In the genomic region with DNA sequence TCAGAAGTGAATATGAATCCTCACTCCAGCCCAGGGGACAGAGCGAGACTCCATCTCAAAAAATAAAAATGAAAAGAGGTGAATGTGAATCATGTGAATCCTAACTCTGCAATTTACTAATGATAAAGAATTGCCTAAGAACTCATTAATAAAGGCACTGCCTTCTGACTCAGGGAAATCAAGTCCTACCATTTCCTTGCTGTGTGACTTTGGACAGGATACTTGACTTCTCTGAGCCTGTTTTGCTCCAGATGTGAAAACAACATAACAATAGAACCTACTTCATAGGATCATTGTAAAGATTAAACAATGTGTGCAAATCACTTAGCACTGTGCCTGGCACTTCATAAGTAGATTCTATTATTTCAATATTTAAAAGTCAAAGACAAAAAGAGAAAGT, we compare ENCODE assay signal across 21 cellular contexts. TPM values are rescaled to one million over a fixed set of nuclear protein-coding genes. Genes with fewer than 3 reads are reported as not detected.
DNase-seq lines count a peak whose midpoint lies in the region; ATAC-seq, FAIRE-seq and TF ChIP-seq lines count a peak whose summit lies in the region.
"Had no signal": no experiment of that assay in that cellular context is flagged by ENCODE, and none has a peak within 500 bp of the region (broad histone marks: within the 10 kb centered on the region; RNA-seq: fewer than 3 reads in every experiment).

No MANE protein-coding gene starts in this region.

- peaks cover 0 to 4% (median 0%) of the 10 kb centered on the region in 5 experiments for H3K9me3 Mint-ChIP-seq in brain
- H3K9me3 Mint-ChIP-seq: CD4-positive, alpha-beta T cell; HFFc6 had no signal

- no peak overlapping the region for H2AK5ac ChIP-seq in neuronal stem cell (ENCODE audit: low read depth, low read length)

- H3K4ac ChIP-seq in neuronal stem cell (ENCODE audit: low read length) = no peak overlapping the region

- H3K27me3 ChIP-seq in HUES48 (ENCODE audit: control insufficient read depth, insufficient read depth, low read length) (no peaks in the 10 kb centered on the region), neuronal stem cell (ENCODE audit: control insufficient read depth in 3 of 3, insufficient read depth in 3 of 3, low read depth in 1 of 3, low read length in 3 of 3) (no peaks in the 10 kb centered on the region), Peyer's patch (no peaks in the 10 kb centered on the region)
- H3K27me3 ChIP-seq: BE2C had no signal

- H4K8ac ChIP-seq in neuronal stem cell (ENCODE audit: low read depth, low read length) = no peak overlapping the region

- H3K36me3 Mint-ChIP-seq in brain = no peaks in the 10 kb centered on the region

- no peak overlapping the region for H4K91ac ChIP-seq in neuronal stem cell (ENCODE audit: low read depth, low read length, poor library complexity)

- H2AFZ ChIP-seq in neuronal stem cell (ENCODE audit: low read length) = peak overlapping the region; percentile 82

- H3K18ac ChIP-seq in neuronal stem cell (ENCODE audit: low read length) = no peak overlapping the region

- TF ChIP-seq RAD21 in A549 (conservative IDR thresholded peaks at IDR 0.05 in 1 of 2, IDR thresholded peaks at IDR 0.05 in 1 of 2) = no peak

- no peak overlapping the region for H3K14ac ChIP-seq in neuronal stem cell (ENCODE audit: low read length)

- no peak overlapping the region for H3K9ac ChIP-seq in HUES48 (ENCODE audit: low read depth, low read length)
- no peak overlapping the region for H3K9ac ChIP-seq in neuronal stem cell (ENCODE audit: low read depth, low read length, poor library complexity)

- no peaks in the 10 kb centered on the region for H3K4me1 ChIP-seq in A549
- H3K4me1 ChIP-seq in HUES48 (ENCODE audit: control insufficient read depth, insufficient read depth, low read length) = peaks cover 17% of the 10 kb centered on the region
- H3K4me1 ChIP-seq in neuronal stem cell (ENCODE audit: control insufficient read depth in 2 of 2, insufficient read depth in 1 of 2, low read depth in 1 of 2, low read length in 2 of 2) = peaks cover 3 to 5% of the 10 kb centered on the region in 2 donors
- H3K4me1 ChIP-seq in Peyer's patch = no peaks in the 10 kb centered on the region
- H3K4me1 ChIP-seq: BE2C, Caco-2 had no signal

- H3K4me3 ChIP-seq in A549 (no peak overlapping the region), HUES48 (ENCODE audit: low read depth, low read length) (no peak overlapping the region), neuronal stem cell (ENCODE audit: low read length in 2 of 2) (no peak overlapping the region), Peyer's patch (no peak overlapping the region)

- no peak overlapping the region for H3K23ac ChIP-seq in neuronal stem cell (ENCODE audit: low read depth, low read length, poor library complexity)

- TF ChIP-seq CTCF in A549 (IDR thresholded peaks at IDR 0.05) (no peak), brain (conservative IDR thresholded peaks at IDR 0.05) (no peak), Peyer's patch (IDR thresholded peaks at IDR 0.05) (no peak)

- FAIRE-seq in A549 (lab: Jason Lieb, UNC) = no peak
- FAIRE-seq: RCC 7860 had no signal

- H2BK12ac ChIP-seq in neuronal stem cell (ENCODE audit: low read length) = no peak overlapping the region

- H3K27ac Mint-ChIP-seq in brain = peak overlapping the region in 3 of 5 experiments; percentile 62 to 94 (median 75)
- H3K27ac Mint-ChIP-seq: CD4-positive, alpha-beta T cell; HFFc6 had no signal

- H3K9me3 ChIP-seq in A549 = no peaks in the 10 kb centered on the region
- no peaks in the 10 kb centered on the region for H3K9me3 ChIP-seq in HUES48 (ENCODE audit: control insufficient read depth, insufficient read depth, low read length)
- H3K9me3 ChIP-seq in neuronal stem cell (replicated peaks in 1 of 2; ENCODE audit: control insufficient read depth in 2 of 2, insufficient read depth in 1 of 2, low read depth in 1 of 2, low read length in 2 of 2) = no peaks in the 10 kb centered on the region
- no peaks in the 10 kb centered on the region for H3K9me3 ChIP-seq in Peyer's patch
- H3K9me3 ChIP-seq: BE2C, Caco-2 had no signal

- no peak for TF ChIP-seq POLR2A in A549 (IDR thresholded peaks at IDR 0.05; ENCODE audit: low read length)
- TF ChIP-seq POLR2A in Peyer's patch (IDR thresholded peaks at IDR 0.05) = no peak

- DNase-seq in A549 (ENCODE audit: low read depth in 1 of 2, low spot score in 1 of 2) (no peak), neuronal stem cell (ENCODE audit: low spot score) (no peak), NCI-H446 treated with DMSO at 0.1 percent for 48 hours (lab: John Stamatoyannopoulos, UW) (no peak), Peyer's patch (no peak), HK-2 (ENCODE audit: unreplicated experiment) (no peak)
- DNase-seq: 8988T; BE2C; Caco-2; CD4-positive, alpha-beta T cell; GDM1; HFFc6; MM.1S; NCI-H1092; NCI-H2081; NCI-H2171 treated with DMSO at 0.1 percent for 48 hours; NCI-H446; NK-92 treated with Interleukin-12 subunit alpha and Interleukin-12 subunit beta, amount 100 ng/mL, for 24 hours had no signal

- CTCF ChIA-PET in A549 (lab: Yijun Ruan, JAX) = interaction anchor here (0.6 kb wide), 1 partner anchor 106 kb away, joined by 3 read pairs; no protein-coding TSS in a partner anchor

- no peaks in the 10 kb centered on the region for H3K79me1 ChIP-seq in neuronal stem cell (ENCODE audit: low read depth, low read length)

- WGBS in A549 (ENCODE audit: missing lambda C conversion rate) = 98% methylated on average over 1 of the region's 1 CpG
- no CpG with 5 or more reads among the region's 1 CpG for WGBS in neuronal stem cell (ENCODE audit: extremely low coverage in 2 of 2, insufficient read length in 2 of 2, insufficient replicate concordance in 1 of 2), 2 donors

- ATAC-seq in A549 (no peak), GM18511 (IDR thresholded peaks at IDR 0.05; ENCODE audit: unreplicated experiment) (no peak)

- H2BK120ac ChIP-seq in neuronal stem cell (ENCODE audit: low read depth, low read length) = no peak overlapping the region

- peaks cover 17% of the 10 kb centered on the region for H3K4me1 Mint-ChIP-seq in brain

- H3K36me3 ChIP-seq in HUES48 (ENCODE audit: control insufficient read depth, insufficient read depth, low read length) = no peaks in the 10 kb centered on the region
- H3K36me3 ChIP-seq in neuronal stem cell (replicated peaks in 1 of 2; ENCODE audit: control insufficient read depth in 2 of 2, insufficient read depth in 2 of 2, low read length in 2 of 2) = no peaks in the 10 kb centered on the region
- H3K36me3 ChIP-seq in Peyer's patch = no peaks in the 10 kb centered on the region
- H3K36me3 ChIP-seq: BE2C had no signal

- H2BK5ac ChIP-seq in neuronal stem cell (ENCODE audit: low read length) = no peak overlapping the region

- H3K4me2 ChIP-seq in A549 = no peak overlapping the region
- no peak overlapping the region for H3K4me2 ChIP-seq in neuronal stem cell (ENCODE audit: insufficient read depth, low read length, poor library complexity, severe bottlenecking)

- no peak for TF ChIP-seq EP300 in A549 (IDR thresholded peaks at IDR 0.05)

- no peaks in the 10 kb centered on the region for H3K27me3 Mint-ChIP-seq in brain
- H3K27me3 Mint-ChIP-seq: CD4-positive, alpha-beta T cell had no signal

- H3K4me3 Mint-ChIP-seq in brain = no peak overlapping the region
- H3K4me3 Mint-ChIP-seq: CD4-positive, alpha-beta T cell; HFFc6 had no signal

- no peak overlapping the region for H2BK15ac ChIP-seq in neuronal stem cell (ENCODE audit: low read length)

- no peak overlapping the region for H3K27ac ChIP-seq in A549
- peak overlapping the region; percentile 92 for H3K27ac ChIP-seq in HUES48 (ENCODE audit: low read depth, low read length)
- no peak overlapping the region for H3K27ac ChIP-seq in neuronal stem cell (replicated peaks; ENCODE audit: low read length)
- no peak overlapping the region for H3K27ac ChIP-seq in Peyer's patch

- POLR2A ChIA-PET in A549 (lab: Yijun Ruan, JAX) = no interaction called here

TF ChIP-seq in A549, 52 proteins besides CTCF, POLR2A, EP300 and RAD21:
- TF ChIP-seq ZSCAN20 (CRISPR knock-in tag; IDR thresholded peaks at IDR 0.05) (no peak), JUNB (IDR thresholded peaks at IDR 0.05) (no peak), FOSL2 (IDR thresholded peaks at IDR 0.05) (no peak), FOSL2 (CRISPR knock-in tag; IDR thresholded peaks at IDR 0.05) (no peak), KDM5A (IDR thresholded peaks at IDR 0.05) (no peak), CBX8 (IDR thresholded peaks at IDR 0.05) (no peak), ZFP36 (IDR thresholded peaks at IDR 0.05; ENCODE audit: borderline replicate concordance, partially characterized antibody) (peak; percentile 9)

RNA-seq across cellular contexts. Expression of a gene that starts 15.1 kb away (rescaled TPM):
- polyA plus RNA-seq in A549 (2011; rRNA removed) (10.9 and 15.2 TPM in 2 replicates), A549 (2017; fragmentation: RNase III; extraction: RNeasy Plus Mini Kit Qiagen cat#74134 plus additional on column Dnase treatment) (8.7 to 9.0 TPM (median 8.8 TPM) in 3 replicates), brain (ENCODE audit: insufficient read depth, low read depth, low replicate concordance) (7.1 TPM)
- polyA plus RNA-seq in A549 (2012; cell fraction: cytosol; rRNA removed) = 4.2 and 5.6 TPM in 2 replicates
- 3.9 and 4.3 TPM in 2 replicates for polyA plus RNA-seq in A549 (2012; cell fraction: nucleus; rRNA removed)
- 11.4 and 12.6 TPM in 2 replicates for polyA minus RNA-seq in A549 (2011; rRNA and poly(A)+ RNA removed)
- polyA plus RNA-seq in neuronal stem cell (2013, experiment 1 of 2) = 21.7 TPM
- 25.9 TPM for polyA plus RNA-seq in neuronal stem cell (2013, experiment 2 of 2)
- total RNA-seq in Peyer's patch = 10 to 100 TPM; 34.9 to 57.6 (median 54.3) TPM
